In genomic region chr3:66220602-66221377, GRCh38 we compare ENCODE assay signal across 8 cellular contexts. TPM values are rescaled to one million over a fixed set of nuclear protein-coding genes. Genes with fewer than 3 reads are reported as not detected.
DNase-seq lines count a peak whose midpoint lies in the region; ATAC-seq and TF ChIP-seq lines count a peak whose summit lies in the region.

A gene with protein sequence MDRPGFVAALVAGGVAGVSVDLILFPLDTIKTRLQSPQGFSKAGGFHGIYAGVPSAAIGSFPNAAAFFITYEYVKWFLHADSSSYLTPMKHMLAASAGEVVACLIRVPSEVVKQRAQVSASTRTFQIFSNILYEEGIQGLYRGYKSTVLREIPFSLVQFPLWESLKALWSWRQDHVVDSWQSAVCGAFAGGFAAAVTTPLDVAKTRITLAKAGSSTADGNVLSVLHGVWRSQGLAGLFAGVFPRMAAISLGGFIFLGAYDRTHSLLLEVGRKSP (plus strand): TSS chr3:66221001. CDS start chr3:66221095, 94 bp downstream.

- no peak for TF ChIP-seq CTCF in GM10248 (IDR thresholded peaks at IDR 0.05; ENCODE audit: control extremely low read depth, extremely low read depth, low read depth, missing control alignments)
- no peak for TF ChIP-seq CTCF in osteoblast (IDR thresholded peaks at IDR 0.05; ENCODE audit: extremely low read depth, low read depth, low read length)
- no peak for TF ChIP-seq CTCF in thoracic aorta (IDR thresholded peaks at IDR 0.05)

- ATAC-seq in HG02623 (IDR thresholded peaks at IDR 0.05; ENCODE audit: unreplicated experiment) (peak; percentile 99), thoracic aorta (ENCODE audit: insufficient number of reproducible peaks, low FRiP score, low read depth) (peak; percentile 99)

- CTCF ChIA-PET in GM10248 (lab: Yijun Ruan, JAX), result no interaction called here

- H3K4me3 Mint-ChIP-seq in activated naive CD8-positive, alpha-beta T cell, result peak within 1 kb of the TSS; percentile 97

- DNase-seq in GM10248 (ENCODE audit: extremely low spot score), result peak; percentile 98
- DNase-seq in NCI-H1105 (lab: John Stamatoyannopoulos, UW), result peak; percentile 89
- DNase-seq in SKM-1 treated with dmso at 0.1 percent for 144 hours (lab: John Stamatoyannopoulos, UW; ENCODE audit: unreplicated experiment), result peak; percentile 94
- DNase-seq in glomerular visceral epithelial cell (ENCODE audit: extremely low spot score), result peak; percentile 95
- DNase-seq in osteoblast (ENCODE audit: insufficient read length, low spot score, missing footprints), result peak; percentile 96
- peak; percentile 91 for DNase-seq in thoracic aorta (ENCODE audit: low spot score)

- H3K27ac Mint-ChIP-seq in activated naive CD8-positive, alpha-beta T cell, result peak within 1 kb of the TSS; percentile 93

- POLR2A ChIA-PET in GM10248 (lab: Yijun Ruan, JAX), result interaction anchor here (0.6 kb wide), 1 partner anchor 1436 kb away, joined by 3 read pairs; no protein-coding TSS in a partner anchor

- peaks cover 14% of the 10 kb centered on the region for H3K36me3 Mint-ChIP-seq in activated naive CD8-positive, alpha-beta T cell

- H3K9me3 ChIP-seq in osteoblast (ENCODE audit: low read depth, low read length) (no peaks in the 10 kb centered on the region), thoracic aorta (no peaks in the 10 kb centered on the region)

- no peaks in the 10 kb centered on the region for H3K79me2 ChIP-seq in osteoblast (ENCODE audit: insufficient read depth, low read length)

- H3K4me1 ChIP-seq in osteoblast (ENCODE audit: insufficient read depth, low read length) (peaks cover 12% of the 10 kb centered on the region), thoracic aorta (ENCODE audit: control insufficient read depth in 1 of 2, low read depth in 2 of 2) (peaks cover 7 to 9% of the 10 kb centered on the region in 2 donors)

- H3K9me3 Mint-ChIP-seq in activated naive CD8-positive, alpha-beta T cell (ENCODE audit: low read depth), result no peaks in the 10 kb centered on the region

- H3K36me3 ChIP-seq in osteoblast (ENCODE audit: insufficient read depth, low read length) (no peaks in the 10 kb centered on the region), thoracic aorta (no peaks in the 10 kb centered on the region)

- H3K27ac ChIP-seq in osteoblast (ENCODE audit: low read depth, low read length) (peak within 1 kb of the TSS; percentile 69), thoracic aorta (peak within 1 kb of the TSS; percentile 51 to 83)

- H3K4me1 Mint-ChIP-seq in activated naive CD8-positive, alpha-beta T cell (ENCODE audit: low read depth), result peaks cover 48% of the 10 kb centered on the region

- H3K27me3 Mint-ChIP-seq in activated naive CD8-positive, alpha-beta T cell, result peaks cover 1% of the 10 kb centered on the region

- H3K27me3 ChIP-seq in osteoblast (ENCODE audit: insufficient read depth, low read length) (no peaks in the 10 kb centered on the region), thoracic aorta (replicated peaks; ENCODE audit: insufficient read depth) (no peaks in the 10 kb centered on the region)

- peak within 1 kb of the TSS; percentile 92 for H3K4me3 ChIP-seq in osteoblast (ENCODE audit: insufficient read depth, low read length)
- H3K4me3 ChIP-seq in thoracic aorta, result peak within 1 kb of the TSS; percentile 74

- no peaks in the 10 kb centered on the region for H4K20me1 ChIP-seq in osteoblast (ENCODE audit: insufficient read depth, low read length)

- peak within 1 kb of the TSS; percentile 91 for H2AFZ ChIP-seq in osteoblast (ENCODE audit: low read length)

- peak within 1 kb of the TSS; percentile 95 for H3K4me2 ChIP-seq in osteoblast (ENCODE audit: insufficient read depth, low read length)

RNA-seq across cellular contexts. Expression of the gene that starts here (rescaled TPM):
- total RNA-seq in osteoblast (26.1 and 31.2 TPM in 2 replicates), thoracic aorta (10 to 100 TPM; 32.5 to 32.8 TPM)

Comparison
In these comparisons a context has a peak if more than half of its experiments do, and no peak if none do; other contexts are left out.
1. Peak in every context shown above with its lines: DNase-seq, ATAC-seq, H3K4me3 ChIP-seq and H3K27ac ChIP-seq.